In genomic region chr3:34022147-34022546, GRCh38 we compare ENCODE assay signal across 14 cellular contexts.
DNase-seq lines count a peak whose midpoint lies in the region; ATAC-seq and TF ChIP-seq lines count a peak whose summit lies in the region.
"Had no signal": no experiment of that assay in that cellular context is flagged by ENCODE, and none has a peak within 500 bp of the region (broad histone marks: within the 10 kb centered on the region; RNA-seq: fewer than 3 reads in every experiment).

No MANE protein-coding gene starts in this region.

- intact Hi-C loops in left ventricle myocardium superior (cut with micrococcal nuclease): no loop called here

- H4K20me1 ChIP-seq in Loucy (ENCODE audit: insufficient read depth, low read length, poor library complexity, severe bottlenecking): no peaks in the 10 kb centered on the region

- no peak overlapping the region for H2AFZ ChIP-seq in Loucy (ENCODE audit: low read length)

- DNase-seq in NCI-H526 treated with DMSO at 0.1 percent for 48 hours (lab: John Stamatoyannopoulos, UW) (peak; percentile 24), NCI-H526 (lab: John Stamatoyannopoulos, UW) (no peak), memory B cell (ENCODE audit: low spot score in 2 of 2) (no peak), caudate nucleus (lab: John Stamatoyannopoulos, UW) (no peak), NCI-H2196 (lab: John Stamatoyannopoulos, UW; ENCODE audit: unreplicated experiment) (no peak), left ventricle myocardium superior (no peak)
- DNase-seq in natural killer cell treated with Interleukin-12 subunit alpha and Interleukin-12 subunit beta and Interleukin-15 and Interleukin-18, amount 100 ng/mL, for 72 hours (ENCODE audit: low spot score): no peak
- DNase-seq: Calu3; CD4-positive, alpha-beta T cell; DMS 273 treated with DMSO at 0.1 percent for 48 hours; GOT3; H9 had no signal

- H3K9ac ChIP-seq in Loucy (ENCODE audit: low read depth, low read length, poor library complexity, severe bottlenecking): peak overlapping the region; percentile 65

- no peaks in the 10 kb centered on the region for H3K36me3 Mint-ChIP-seq in memory B cell
- H3K36me3 Mint-ChIP-seq in natural killer cell treated with Interleukin-12 subunit alpha and Interleukin-12 subunit beta and Interleukin-15 and Interleukin-18, amount 100 ng/mL, for 72 hours: no peaks in the 10 kb centered on the region

- H3K79me2 ChIP-seq in Loucy (ENCODE audit: insufficient read depth, low read length): no peaks in the 10 kb centered on the region

- no peaks in the 10 kb centered on the region for H3K27me3 ChIP-seq in Loucy (ENCODE audit: insufficient read depth, low read length, poor library complexity, severe bottlenecking)

- ATAC-seq in memory B cell (ENCODE audit: low read depth): peak; percentile 56
- ATAC-seq in natural killer cell treated with Interleukin-12 subunit alpha and Interleukin-12 subunit beta and Interleukin-15 and Interleukin-18, amount 100 ng/mL, for 72 hours: no peak
- ATAC-seq in left ventricle myocardium superior: no peak

- no peak overlapping the region for H3K4me3 ChIP-seq in Loucy (ENCODE audit: low read length, poor library complexity, severe bottlenecking)

- peak overlapping the region; percentile 46 for H3K4me3 Mint-ChIP-seq in memory B cell
- H3K4me3 Mint-ChIP-seq in natural killer cell treated with Interleukin-12 subunit alpha and Interleukin-12 subunit beta and Interleukin-15 and Interleukin-18, amount 100 ng/mL, for 72 hours: no peak overlapping the region
- H3K4me3 Mint-ChIP-seq: CD4-positive, alpha-beta T cell; H9 had no signal

- H3K27me3 Mint-ChIP-seq in memory B cell: peaks cover 10% of the 10 kb centered on the region
- no peaks in the 10 kb centered on the region for H3K27me3 Mint-ChIP-seq in natural killer cell treated with Interleukin-12 subunit alpha and Interleukin-12 subunit beta and Interleukin-15 and Interleukin-18, amount 100 ng/mL, for 72 hours
- H3K27me3 Mint-ChIP-seq: CD4-positive, alpha-beta T cell had no signal

- H3K9me3 ChIP-seq in Loucy (ENCODE audit: insufficient read depth, low read depth, low read length): no peaks in the 10 kb centered on the region

- peaks cover 30% of the 10 kb centered on the region for H3K4me1 Mint-ChIP-seq in memory B cell
- H3K4me1 Mint-ChIP-seq in natural killer cell treated with Interleukin-12 subunit alpha and Interleukin-12 subunit beta and Interleukin-15 and Interleukin-18, amount 100 ng/mL, for 72 hours (ENCODE audit: low read depth in 2 of 2): peaks cover 30 to 34% of the 10 kb centered on the region in 2 donors
- H3K4me1 Mint-ChIP-seq: H9 had no signal

- H3K27ac ChIP-seq in caudate nucleus (ENCODE audit: low read depth, low read length): no peak overlapping the region
- H3K27ac ChIP-seq: 22Rv1 had no signal

- peak overlapping the region; percentile 79 for H3K4me2 ChIP-seq in Loucy (ENCODE audit: low read depth, low read length, poor library complexity, severe bottlenecking)

- peaks cover 9% of the 10 kb centered on the region; the same call in 1 of the 2 replicates for H3F3A ChIP-seq in Loucy (ENCODE audit: low read depth)

- H3K9me3 Mint-ChIP-seq in memory B cell: no peaks in the 10 kb centered on the region
- H3K9me3 Mint-ChIP-seq in natural killer cell treated with Interleukin-12 subunit alpha and Interleukin-12 subunit beta and Interleukin-15 and Interleukin-18, amount 100 ng/mL, for 72 hours: no peaks in the 10 kb centered on the region
- H3K9me3 Mint-ChIP-seq: CD4-positive, alpha-beta T cell had no signal

- no peak for TF ChIP-seq CTCF in Loucy (conservative IDR thresholded peaks at IDR 0.05; ENCODE audit: low read length)

- H3K36me3 ChIP-seq in Loucy (ENCODE audit: insufficient read depth, low read length): no peaks in the 10 kb centered on the region

- H3K9me2 ChIP-seq in Loucy (replicated peaks; ENCODE audit: low read depth, low read length): no peaks in the 10 kb centered on the region

- peak overlapping the region; percentile 11 for H3K27ac Mint-ChIP-seq in memory B cell
- peak overlapping the region in 1 of 2 donors; percentile 48 for H3K27ac Mint-ChIP-seq in natural killer cell treated with Interleukin-12 subunit alpha and Interleukin-12 subunit beta and Interleukin-15 and Interleukin-18, amount 100 ng/mL, for 72 hours

- peaks cover 82% of the 10 kb centered on the region for H3K4me1 ChIP-seq in Loucy (ENCODE audit: insufficient read depth, low read length, poor library complexity, severe bottlenecking)
